ENCODE assay signal across 8 cellular contexts in genomic region chr2:219497495-219498279, GRCh38. TPM values are rescaled to one million over a fixed set of nuclear protein-coding genes. Genes with fewer than 3 reads are reported as not detected.
DNase-seq lines count a peak whose midpoint lies in the region; ATAC-seq and TF ChIP-seq lines count a peak whose summit lies in the region.

No MANE protein-coding gene starts in this region.

- H3K27ac ChIP-seq in 22Rv1 (peak overlapping the region; percentile 44), SJSA1 (peak overlapping the region; percentile 36)

- H3K27me3 ChIP-seq in SJSA1 (replicated peaks) (no peaks in the 10 kb centered on the region), kidney epithelial cell (ENCODE audit: control insufficient read depth, insufficient read depth, low read length) (peaks cover 53% of the 10 kb centered on the region)

- ATAC-seq in HG03354 (IDR thresholded peaks at IDR 0.05; ENCODE audit: poor library complexity, severe bottlenecking, unreplicated experiment) = peak; percentile 5
- peak; percentile 5 for ATAC-seq in central memory CD8-positive, alpha-beta T cell (replicated peaks; ENCODE audit: extremely low read depth, poor library complexity, severe bottlenecking)
- no peak for ATAC-seq in HG03457 (IDR thresholded peaks at IDR 0.05; ENCODE audit: unreplicated experiment)

- H3K27me3 Mint-ChIP-seq in central memory CD8-positive, alpha-beta T cell = peaks cover 59% of the 10 kb centered on the region

- H3K27ac Mint-ChIP-seq in central memory CD8-positive, alpha-beta T cell (ENCODE audit: low read depth) = peak overlapping the region; percentile 89

- no peaks in the 10 kb centered on the region for H3K9me3 ChIP-seq in SJSA1 (replicated peaks)

- peak overlapping the region; percentile 50 for H3K4me3 ChIP-seq in SJSA1
- H3K4me3 ChIP-seq in kidney epithelial cell (ENCODE audit: low read depth, low read length) = peak overlapping the region; percentile 82

- TF ChIP-seq CTCF in 22Rv1 (IDR thresholded peaks at IDR 0.05) (no peak), GM10266 (IDR thresholded peaks at IDR 0.05; ENCODE audit: control insufficient read depth, insufficient read depth, low read depth, missing control alignments) (no peak), kidney epithelial cell (IDR thresholded peaks at IDR 0.05; ENCODE audit: insufficient read depth, low read length, poor library complexity, severe bottlenecking) (no peak)

- DNase-seq in GM10266 (ENCODE audit: extremely low spot score) = peak; percentile 80
- DNase-seq in SJSA1 (ENCODE audit: low read depth in 1 of 2, low spot score in 2 of 2) = peak; percentile 81 to 91
- DNase-seq in central memory CD8-positive, alpha-beta T cell (ENCODE audit: low spot score in 2 of 2) = no peak
- no peak for DNase-seq in kidney epithelial cell (ENCODE audit: low read depth)
- peak; percentile 24 for DNase-seq in stimulated activated CD8-positive, alpha-beta memory T cell treated with anti-CD3 and anti-CD28 coated beads, Interleukin-4, amount 100 ng/mL, for 24 hours (ENCODE audit: low read depth)

- peaks cover 15% of the 10 kb centered on the region for H3K36me3 Mint-ChIP-seq in central memory CD8-positive, alpha-beta T cell (ENCODE audit: insufficient read depth)

- peaks cover 27% of the 10 kb centered on the region for H3K4me1 ChIP-seq in SJSA1 (replicated peaks)

- no peaks in the 10 kb centered on the region for H3K9me3 Mint-ChIP-seq in central memory CD8-positive, alpha-beta T cell

- H3K4me1 Mint-ChIP-seq in central memory CD8-positive, alpha-beta T cell = peaks cover 45% of the 10 kb centered on the region

- H3K4me3 Mint-ChIP-seq in central memory CD8-positive, alpha-beta T cell = peak overlapping the region; percentile 97

- H3K36me3 ChIP-seq in SJSA1 (peaks cover 3% of the 10 kb centered on the region; the same call in 1 of the 2 replicates), kidney epithelial cell (ENCODE audit: control insufficient read depth, insufficient read depth, low read length) (peaks cover under 1% of the 10 kb centered on the region)

RNA-seq across cellular contexts. Expression of gene GMPPA, which starts 1.0 kb away (rescaled TPM):
- total RNA-seq in SJSA1 (2014; rRNA removed; shearing (Covaris generic)) = 40.5 and 47.0 TPM in 2 replicates
- total RNA-seq in kidney epithelial cell = 34.1 and 45.0 TPM in 2 replicates

RNA-seq across cellular contexts. Expression of gene ASIC4, which starts 16.6 kb away (rescaled TPM):
- not detected in 2 replicates for total RNA-seq in SJSA1 (2014; rRNA removed; shearing (Covaris generic))
- not detected in 2 replicates for total RNA-seq in kidney epithelial cell

RNA-seq across cellular contexts. Expression of gene CHPF, which starts 45.9 kb away (rescaled TPM):
- total RNA-seq in SJSA1 (2014; rRNA removed; shearing (Covaris generic)) = 113 and 125 TPM in 2 replicates
- 285 and 333 TPM in 2 replicates for total RNA-seq in kidney epithelial cell

RNA-seq across cellular contexts. Expression of gene TMEM198, which starts 46.1 kb away (rescaled TPM):
- total RNA-seq in SJSA1 (2014; rRNA removed; shearing (Covaris generic)) = 0.03 and 0.37 TPM in 2 replicates
- total RNA-seq in kidney epithelial cell = 7.1 and 7.6 TPM in 2 replicates

Comparison
In these comparisons a context has a peak if more than half of its experiments do, and no peak if none do; other contexts are left out.
1. DNase-seq: peak in GM10266 (single experiment), SJSA1 (2 of 2) and stimulated activated CD8-positive, alpha-beta memory T cell treated with anti-CD3 and anti-CD28 coated beads, Interleukin-4, amount 100 ng/mL, for 24 hours (single experiment); none in central memory CD8-positive, alpha-beta T cell (0 of 2) and kidney epithelial cell (single experiment).